ENCODE assay signal across 1 cellular context in genomic region chr5:168881427-168882149, GRCh38.
TF ChIP-seq lines count a peak whose summit lies in the region.

No MANE protein-coding gene starts in this region.

TF ChIP-seq in K562, 482 proteins besides CTCF, POLR2A, EP300 and RAD21 (continued from another document):
- TF ChIP-seq CHD7 (IDR thresholded peaks at IDR 0.05; ENCODE audit: low read depth, low read length) (no peak), ZNF140 (CRISPR knock-in tag; IDR thresholded peaks at IDR 0.05) (no peak), CHD4 (IDR thresholded peaks at IDR 0.05; ENCODE audit: insufficient read depth, insufficient replicate concordance, low read depth, low read length, poor library complexity, severe bottlenecking) (no peak), TRIM28 (IDR thresholded peaks at IDR 0.05) (no peak), PTRF (tag; IDR thresholded peaks at IDR 0.05) (no peak), STAT6 (CRISPR knock-in tag; IDR thresholded peaks at IDR 0.05) (no peak)
